Comparison of ENCODE assay signal across 24 cellular contexts in the genomic region with DNA sequence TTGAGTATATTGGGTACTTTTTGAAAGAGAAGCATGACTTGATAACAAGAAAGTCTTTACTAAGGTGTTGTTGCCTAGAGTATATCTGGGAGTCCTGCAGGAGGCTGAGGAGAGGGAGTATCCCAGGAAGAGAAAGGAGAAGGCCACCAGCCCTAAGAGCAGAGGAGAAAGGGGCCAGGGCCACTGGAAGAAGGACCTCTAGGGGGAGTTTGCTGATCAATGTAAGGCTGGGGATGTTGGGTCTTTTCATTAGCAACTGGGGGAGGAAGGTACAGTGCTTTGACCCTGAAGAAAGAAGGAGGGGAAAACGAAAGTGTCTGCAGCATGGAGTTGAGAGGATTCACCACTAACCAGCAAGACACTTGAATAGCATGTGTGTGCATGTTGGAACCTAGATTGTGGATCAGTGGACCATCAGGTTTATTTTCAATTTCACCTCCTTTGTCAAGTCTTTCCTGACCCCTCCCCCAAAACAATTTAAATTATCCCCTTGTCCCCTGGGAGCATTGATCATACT. TPM values are rescaled to one million over a fixed set of nuclear protein-coding genes. Genes with fewer than 3 reads are reported as not detected.
"Had no signal": no experiment of that assay in that cellular context is flagged by ENCODE, and none has a peak within 500 bp of the region (broad histone marks: within the 10 kb centered on the region; RNA-seq: fewer than 3 reads in every experiment).

No MANE protein-coding gene starts in this region.

- H3K4me1 Mint-ChIP-seq: mesothelial cell of epicardium, nephron had no signal

- H3K4me3 ChIP-seq: colonic mucosa, lower lobe of right lung, sigmoid colon, testis, upper lobe of left lung had no signal

- H3K27me3 Mint-ChIP-seq: activated CD4-positive, alpha-beta memory T cell treated with anti-CD3 and anti-CD28 coated beads for 36 hours; activated CD4-positive, alpha-beta T cell treated with anti-CD3 and anti-CD28 coated beads for 36 hours; central memory CD8-positive, alpha-beta T cell had no signal

- H2AFZ ChIP-seq: parathyroid adenoma had no signal

- H3K9ac ChIP-seq: parathyroid adenoma had no signal

- H3K36me3 ChIP-seq: colonic mucosa, lower lobe of right lung, sigmoid colon, upper lobe of left lung had no signal

- H3K4me3 Mint-ChIP-seq: activated CD4-positive, alpha-beta memory T cell treated with anti-CD3 and anti-CD28 coated beads for 36 hours; activated CD4-positive, alpha-beta T cell treated with anti-CD3 and anti-CD28 coated beads for 36 hours; central memory CD8-positive, alpha-beta T cell; mesothelial cell of epicardium; nephron; stimulated activated effector memory CD8-positive, alpha-beta T cell treated with anti-CD3 and anti-CD28 coated beads, Interleukin-12 subunit alpha, Interleukin-12 subunit beta, amount 100 ng/mL, for 72 hours had no signal

- H3K27ac Mint-ChIP-seq: activated CD4-positive, alpha-beta memory T cell treated with anti-CD3 and anti-CD28 coated beads for 36 hours; activated CD4-positive, alpha-beta T cell treated with anti-CD3 and anti-CD28 coated beads for 36 hours; activated T-helper 2 cell treated with anti-CD3 and anti-CD28 coated beads, Interferon-gamma antibody, Interleukin-2, Interleukin-4, amounts not matched to agents 10 μg/mL and 5 μg/mL and 100 μg/mL, durations not matched to agents 14 hours and 24 hours and 36 hours; mesothelial cell of epicardium; nephron; stimulated activated effector memory CD8-positive, alpha-beta T cell treated with anti-CD3 and anti-CD28 coated beads, Interleukin-12 subunit alpha, Interleukin-12 subunit beta, amount 100 ng/mL, for 72 hours had no signal

- H3K27ac ChIP-seq: colonic mucosa, lower lobe of right lung, parathyroid adenoma, sigmoid colon, testis, upper lobe of left lung, VCaP had no signal

- H3K79me2 ChIP-seq: parathyroid adenoma had no signal

- H3K9me3 ChIP-seq: colonic mucosa, lower lobe of right lung, sigmoid colon, testis, upper lobe of left lung had no signal

- H3K4me1 ChIP-seq: colonic mucosa, lower lobe of right lung, parathyroid adenoma, sigmoid colon, testis, upper lobe of left lung had no signal

- DNase-seq: activated CD4-positive, alpha-beta memory T cell treated with anti-CD3 and anti-CD28 coated beads for 36 hours; activated CD4-positive, alpha-beta T cell treated with anti-CD3 and anti-CD28 coated beads for 36 hours; activated naive CD4-positive, alpha-beta T cell treated with Interleukin-2 at 50 U/mL for 16 hours; activated T-cell treated with anti-CD3 and anti-CD28 coated beads for 4 hours; aorta; colonic mucosa; erythroblast; foreskin melanocyte; glutamatergic neuron; hippocampal formation; lower lobe of right lung; sigmoid colon; stimulated activated CD4-positive, alpha-beta T cell treated with anti-CD3 and anti-CD28 coated beads, Interleukin-4, amount 100 ng/mL, for 24 hours; testis; upper lobe of left lung had no signal

- FAIRE-seq: endometrium, keratinocyte had no signal

- H3K36me3 Mint-ChIP-seq: activated CD4-positive, alpha-beta memory T cell treated with anti-CD3 and anti-CD28 coated beads for 36 hours; mesothelial cell of epicardium; stimulated activated effector memory CD8-positive, alpha-beta T cell treated with anti-CD3 and anti-CD28 coated beads, Interleukin-12 subunit alpha, Interleukin-12 subunit beta, amount 100 ng/mL, for 72 hours had no signal

- H3K27me3 ChIP-seq: colonic mucosa, sigmoid colon, testis, upper lobe of left lung had no signal

- H3K9me3 Mint-ChIP-seq: activated CD4-positive, alpha-beta memory T cell treated with anti-CD3 and anti-CD28 coated beads for 36 hours; activated T-helper 2 cell treated with anti-CD3 and anti-CD28 coated beads, Interferon-gamma antibody, Interleukin-2, Interleukin-4, amounts not matched to agents 10 μg/mL and 5 μg/mL and 100 μg/mL, durations not matched to agents 14 hours and 24 hours and 36 hours; central memory CD8-positive, alpha-beta T cell; stimulated activated effector memory CD8-positive, alpha-beta T cell treated with anti-CD3 and anti-CD28 coated beads, Interleukin-12 subunit alpha, Interleukin-12 subunit beta, amount 100 ng/mL, for 72 hours had no signal

- ATAC-seq: activated CD4-positive, alpha-beta T cell treated with anti-CD3 and anti-CD28 coated beads for 36 hours; lower lobe of right lung; stimulated activated effector memory CD8-positive, alpha-beta T cell treated with anti-CD3 and anti-CD28 coated beads, Interleukin-12 subunit alpha, Interleukin-12 subunit beta, amount 100 ng/mL, for 72 hours had no signal

RNA-seq across cellular contexts. Expression of a gene that starts 4.5 kb away (rescaled TPM):
- total RNA-seq: activated CD4-positive, alpha-beta memory T cell treated with anti-CD3 and anti-CD28 coated beads for 36 hours; activated CD4-positive, alpha-beta T cell treated with anti-CD3 and anti-CD28 coated beads for 36 hours; activated T-helper 2 cell treated with anti-CD3 and anti-CD28 coated beads, Interferon-gamma antibody, Interleukin-2, Interleukin-4, amounts not matched to agents 10 μg/mL and 5 μg/mL and 100 μg/mL, durations not matched to agents 14 hours and 24 hours and 36 hours; colonic mucosa; lower lobe of right lung; mesothelial cell of epicardium had no signal
- polyA plus RNA-seq: aorta, keratinocyte, sigmoid colon had no signal
